In genomic region chr1:151934048-151934493, GRCh38 we compare ENCODE assay signal across 8 cellular contexts. TPM values are rescaled to one million over a fixed set of nuclear protein-coding genes. Genes with fewer than 3 reads are reported as not detected.
DNase-seq lines count a peak whose midpoint lies in the region; ATAC-seq and TF ChIP-seq lines count a peak whose summit lies in the region.

No MANE protein-coding gene starts in this region.

- H3K4me1 ChIP-seq in Karpas-422 (ENCODE audit: low read length), result peaks cover 41% of the 10 kb centered on the region
- peaks cover 12% of the 10 kb centered on the region; the same call in 1 of the 2 replicates for H3K4me1 ChIP-seq in PC-9 (replicated peaks; ENCODE audit: insufficient read depth)
- peaks cover 0 to 4% (median 0%) of the 10 kb centered on the region in 9 donors for H3K4me1 ChIP-seq in heart right ventricle

- H3K36me3 ChIP-seq in Karpas-422 (ENCODE audit: insufficient read depth, low read length), result no peaks in the 10 kb centered on the region
- peaks cover 3% of the 10 kb centered on the region; the same call in 1 of the 2 replicates for H3K36me3 ChIP-seq in PC-9 (ENCODE audit: low read depth)
- H3K36me3 ChIP-seq in heart right ventricle, result no peaks in the 10 kb centered on the region

- H2AFZ ChIP-seq in Karpas-422 (ENCODE audit: low read length) (peak overlapping the region; percentile 97), PC-9 (no peak overlapping the region)

- H4K20me1 ChIP-seq in Karpas-422 (ENCODE audit: insufficient read depth, low read depth, low read length), result no peaks in the 10 kb centered on the region
- no peaks in the 10 kb centered on the region for H4K20me1 ChIP-seq in PC-9 (ENCODE audit: insufficient read depth)

- peaks cover 3% of the 10 kb centered on the region for H3K27me3 Mint-ChIP-seq in activated naive CD8-positive, alpha-beta T cell treated with anti-CD3 and anti-CD28 coated beads for 36 hours

- no peak overlapping the region for H3K4me3 ChIP-seq in Karpas-422 (ENCODE audit: low read length)
- no peak overlapping the region for H3K4me3 ChIP-seq in PC-9
- no peak overlapping the region for H3K4me3 ChIP-seq in heart right ventricle

- H3K27ac ChIP-seq in Karpas-422 (ENCODE audit: low read length), result no peak overlapping the region
- H3K27ac ChIP-seq in PC-9, result no peak overlapping the region
- H3K27ac ChIP-seq in heart right ventricle, result no peak overlapping the region

- H3K9me3 ChIP-seq in Karpas-422 (ENCODE audit: low read length), result no peaks in the 10 kb centered on the region
- no peaks in the 10 kb centered on the region for H3K9me3 ChIP-seq in PC-9 (ENCODE audit: insufficient read depth, low read depth)
- no peaks in the 10 kb centered on the region for H3K9me3 ChIP-seq in heart right ventricle

- no peaks in the 10 kb centered on the region for H3K9me3 Mint-ChIP-seq in activated naive CD8-positive, alpha-beta T cell treated with anti-CD3 and anti-CD28 coated beads for 36 hours

- WGBS in heart right ventricle, 2 donors, result 27 to 29% methylated on average over 3 of the region's 3 CpGs

- H3K9ac ChIP-seq in Karpas-422 (ENCODE audit: low read length), result peak overlapping the region; percentile 45; the same call in 1 of the 2 replicates

- no peaks in the 10 kb centered on the region for H3K27me3 ChIP-seq in Karpas-422 (ENCODE audit: low read length)
- no peaks in the 10 kb centered on the region for H3K27me3 ChIP-seq in PC-9 (ENCODE audit: insufficient read depth, low read depth)
- no peaks in the 10 kb centered on the region for H3K27me3 ChIP-seq in heart right ventricle

- peaks cover 5% of the 10 kb centered on the region for H3K4me1 Mint-ChIP-seq in activated naive CD8-positive, alpha-beta T cell treated with anti-CD3 and anti-CD28 coated beads for 36 hours

- CTCF ChIA-PET in PC-9 (lab: Charles Lee), result interaction anchor here (0.8 to 1.4 kb wide), 4 partner anchors 25 to 68 kb away, joined by 3 to 5 read pairs (median 4); partner anchors contain the start of gene THEM4

- H3F3A ChIP-seq in PC-9 (ENCODE audit: insufficient read depth, low read depth), result peaks cover 10% of the 10 kb centered on the region; the same call in 1 of the 2 replicates

- no peak overlapping the region for H3K27ac Mint-ChIP-seq in activated naive CD8-positive, alpha-beta T cell treated with anti-CD3 and anti-CD28 coated beads for 36 hours

- peak; percentile 53 for DNase-seq in DMS79 treated with DMSO at 0.1 percent for 48 hours (lab: John Stamatoyannopoulos, UW)
- peak; percentile 90 for DNase-seq in Karpas-422
- peak; percentile 54 to 58 for DNase-seq in PC-9
- DNase-seq in activated naive CD8-positive, alpha-beta T cell treated with anti-CD3 and anti-CD28 coated beads for 36 hours, result peak; percentile 32
- DNase-seq in heart right ventricle, result peak in 1 of 2 donors; percentile 55
- DNase-seq in pulmonary artery endothelial cell (ENCODE audit: low read depth, low spot score), result peak; percentile 22

- H3K4me3 Mint-ChIP-seq in activated naive CD8-positive, alpha-beta T cell treated with anti-CD3 and anti-CD28 coated beads for 36 hours, result no peak overlapping the region

- ATAC-seq in heart right ventricle (peak; percentile 78 to 92 (median 89)), GM21529 (IDR thresholded peaks at IDR 0.05; ENCODE audit: unreplicated experiment) (no peak), GM19467 (IDR thresholded peaks at IDR 0.05; ENCODE audit: unreplicated experiment) (no peak)

- H3K4me2 ChIP-seq in Karpas-422 (ENCODE audit: low read depth, low read length, poor library complexity, severe bottlenecking), result peak overlapping the region; percentile 61
- no peak overlapping the region for H3K4me2 ChIP-seq in PC-9

- TF ChIP-seq CTCF in PC-9 (conservative IDR thresholded peaks at IDR 0.05) (peak; percentile 89), heart right ventricle (IDR thresholded peaks at IDR 0.05) (peak; percentile 83 to 96 (median 87))

- POLR2A ChIA-PET in PC-9 (lab: Charles Lee; ENCODE audit: unreplicated experiment), result interaction anchor here (0.6 kb wide), 1 partner anchor 57 kb away, joined by 5 read pairs; no protein-coding TSS in a partner anchor

- H3K36me3 Mint-ChIP-seq in activated naive CD8-positive, alpha-beta T cell treated with anti-CD3 and anti-CD28 coated beads for 36 hours, result no peaks in the 10 kb centered on the region

- intact Hi-C loops in PC-9 (cut with micrococcal nuclease; ENCODE audit: unreplicated experiment) (loop anchor here (1.0 to 5.0 kb wide), 5 partner anchors 34 to 253 kb away; no protein-coding TSS in a partner anchor), heart right ventricle (cut with DNase I) (loop anchor here in 9 of 10 donors (1.0 to 5.0 kb wide), 8 partner anchors 31 to 67 kb away; no protein-coding TSS in a partner anchor)

- H3K79me2 ChIP-seq in Karpas-422 (ENCODE audit: low read length), result no peaks in the 10 kb centered on the region
- H3K79me2 ChIP-seq in PC-9 (ENCODE audit: low read depth), result no peaks in the 10 kb centered on the region

- BruUV-seq in PC-9 (replicated peaks; lab: Mats Ljungman, UMichigan), result no TSS peak

- H3K9me2 ChIP-seq in Karpas-422 (replicated peaks; ENCODE audit: insufficient read depth, low read length) (no peaks in the 10 kb centered on the region), PC-9 (ENCODE audit: insufficient read depth) (no peaks in the 10 kb centered on the region)

RNA-seq across cellular contexts. Expression of gene THEM4, which starts 24.8 kb away (rescaled TPM):
- total RNA-seq in Karpas-422 (2014; rRNA removed; shearing (Covaris generic); ENCODE audit: low replicate concordance), result 51.8 and 87.8 TPM in 2 replicates
- total RNA-seq in PC-9 (2021), result 24.1 and 41.4 TPM in 2 replicates
- 10 to 100 TPM; 32.9 to 34.2 TPM for total RNA-seq in activated naive CD8-positive, alpha-beta T cell treated with anti-CD3 and anti-CD28 coated beads for 36 hours
- 10 to 100 TPM; 14.5 to 18.6 (median 16.2) TPM for total RNA-seq in heart right ventricle
- 10 to 100 TPM; 13.9 to 32.5 TPM for polyA plus RNA-seq in heart right ventricle
- 11.4 and 18.0 TPM in 2 replicates for total RNA-seq in pulmonary artery endothelial cell

RNA-seq across cellular contexts. Expression of gene S100A10, which starts 59.6 kb away (rescaled TPM):
- total RNA-seq in Karpas-422 (2014; rRNA removed; shearing (Covaris generic); ENCODE audit: low replicate concordance), result 0.56 and 4.2 TPM in 2 replicates
- total RNA-seq in PC-9 (2021), result 966 and 1,436 TPM in 2 replicates
- total RNA-seq in activated naive CD8-positive, alpha-beta T cell treated with anti-CD3 and anti-CD28 coated beads for 36 hours, result 100 to 1,000 TPM; 225 to 235 TPM
- total RNA-seq in heart right ventricle, result 100 to 1,000 TPM in 9 of 10 donors, 10 to 100 TPM in 1; 71.3 to 519 (median 235) TPM
- 100 to 1,000 TPM; 319 to 412 TPM for polyA plus RNA-seq in heart right ventricle
- 144 and 182 TPM in 2 replicates for total RNA-seq in pulmonary artery endothelial cell

Comparison
In these comparisons a context has a peak if more than half of its experiments do, and no peak if none do; other contexts are left out.
1. ATAC-seq: peak in heart right ventricle (8 of 8); none in GM21529 (single experiment) and GM19467 (single experiment).
2. RNA of gene S100A10, which starts 59.6 kb away (total RNA-seq): 966 to 1,436 TPM in PC-9, 71.3 to 519 TPM in heart right ventricle, 225 to 235 TPM in activated naive CD8-positive, alpha-beta T cell treated with anti-CD3 and anti-CD28 coated beads for 36 hours and 144 to 182 TPM in pulmonary artery endothelial cell; 0.56 to 4.2 TPM in Karpas-422; every median in the first group is over 10 times any median in the second.